In genomic region chr2:126655500-126656310, GRCh38 we compare ENCODE assay signal across 8 cellular contexts. TPM values are rescaled to one million over a fixed set of nuclear protein-coding genes. Genes with fewer than 3 reads are reported as not detected.
DNase-seq lines count a peak whose midpoint lies in the region; TF ChIP-seq lines count a peak whose summit lies in the region.

Gene GYPC (plus strand): TSS chr2:126656158. CDS start chr2:126656264, 106 bp downstream.

- H3K9me3 ChIP-seq in GM23248 (ENCODE audit: low read depth) = no peaks in the 10 kb centered on the region

- H3K4me1 ChIP-seq in GM23248 (ENCODE audit: insufficient read depth) = peaks cover 35% of the 10 kb centered on the region

- H3K4me2 ChIP-seq in GM23248 (ENCODE audit: unreplicated experiment) = peak within 1 kb of the TSS; percentile 97

- H3K27ac ChIP-seq in GM23248 = peak within 1 kb of the TSS; percentile 99

- peaks cover 3% of the 10 kb centered on the region for H3K9me3 Mint-ChIP-seq in neural crest cell

- H3K4me3 ChIP-seq in GM23248 = peak within 1 kb of the TSS; percentile 81
- H3K4me3 ChIP-seq in fibroblast of villous mesenchyme (ENCODE audit: low read depth, low read length) = peak within 1 kb of the TSS; percentile 73

- H3K4me3 Mint-ChIP-seq in neural crest cell = peak within 1 kb of the TSS; percentile 93

- H3K9me2 ChIP-seq in GM23248 (ENCODE audit: insufficient read depth) = no peaks in the 10 kb centered on the region

- peak within 1 kb of the TSS; percentile 93 for H3K27ac Mint-ChIP-seq in neural crest cell (ENCODE audit: unreplicated experiment)

- no peaks in the 10 kb centered on the region for H3K36me3 ChIP-seq in GM23248 (ENCODE audit: low read depth)

- peaks cover 27% of the 10 kb centered on the region for H3F3A ChIP-seq in GM23248 (ENCODE audit: insufficient read depth)

- H3K27me3 Mint-ChIP-seq in neural crest cell (ENCODE audit: low read depth) = no peaks in the 10 kb centered on the region

- TF ChIP-seq CTCF in fibroblast of villous mesenchyme (IDR thresholded peaks at IDR 0.05; ENCODE audit: insufficient read depth, low read depth, low read length) (no peak), neural crest cell (conservative IDR thresholded peaks at IDR 0.05) (no peak)

- H3K4me1 Mint-ChIP-seq in neural crest cell = peaks cover 47% of the 10 kb centered on the region

- H3K79me2 ChIP-seq in GM23248 (ENCODE audit: insufficient read depth) = peaks cover 12% of the 10 kb centered on the region; the same call in 1 of the 2 replicates

- peak within 1 kb of the TSS; percentile 97 for H3K9ac ChIP-seq in GM23248

- peak within 1 kb of the TSS; percentile 84 for H2AFZ ChIP-seq in GM23248

- no peaks in the 10 kb centered on the region for H3K27me3 ChIP-seq in GM23248 (replicated peaks; ENCODE audit: insufficient read depth)

- H4K20me1 ChIP-seq in GM23248 (ENCODE audit: insufficient read depth) = no peaks in the 10 kb centered on the region

- H3K36me3 Mint-ChIP-seq in neural crest cell (ENCODE audit: low read depth) = peaks cover 6% of the 10 kb centered on the region

- in situ Hi-C loops in GM23248 (cut with MboI) = no loop called here

- 6 to 8% methylated on average over 29 to 37 of the region's 38 CpGs for WGBS in GM23248 (ENCODE audit: low coverage in 1 of 2, low lambda C conversion rate in 2 of 2, missing lambda C conversion rate in 2 of 2), 2 experiments

- DNase-seq in GM04504 (ENCODE audit: low read depth) (peak; percentile 56), GM23248 (peak; percentile 78), LHCN-M2 (ENCODE audit: low read depth) (peak; percentile 59), fibroblast of villous mesenchyme (ENCODE audit: low read depth) (peak; percentile 86), neural crest cell (ENCODE audit: low read depth, low spot score) (peak; percentile 16), RKO (ENCODE audit: low spot score) (no peak), NCI-H1048 (lab: John Stamatoyannopoulos, UW) (no peak)
- peak; percentile 35 for DNase-seq in activated effector memory CD4-positive, alpha-beta T cell treated with Interleukin-2 at 50 U/mL for 16 hours

RNA-seq across cellular contexts. Expression of gene GYPC, which starts in this region (rescaled TPM):
- 24.0 and 42.6 TPM in 2 replicates for total RNA-seq in GM23248 (2014; rRNA removed; shearing (Covaris generic))
- polyA plus RNA-seq in GM23248 (2016; fragmentation: Nextera tagmentation; extraction: Ambion mirVana) = 45.8 and 48.2 TPM in 2 replicates
- total RNA-seq in LHCN-M2 (2014; rRNA removed) (38.4 and 60.9 TPM in 2 replicates), fibroblast of villous mesenchyme (161 TPM in 2 replicates), neural crest cell (84.4 and 89.4 TPM in 2 replicates)
- polyA plus RNA-seq in LHCN-M2 (2012) = 101 TPM

Comparison
In these comparisons a context has a peak if more than half of its experiments do, and no peak if none do; other contexts are left out.
1. DNase-seq: peak in GM04504 (single experiment), GM23248 (single experiment), LHCN-M2 (single experiment), activated effector memory CD4-positive, alpha-beta T cell treated with Interleukin-2 at 50 U/mL for 16 hours (single experiment), fibroblast of villous mesenchyme (single experiment) and neural crest cell (single experiment); none in RKO (single experiment) and NCI-H1048 (single experiment).